ENCODE assay signal across 16 cellular contexts in genomic region chr4:75820676-75821075, GRCh38.
DNase-seq lines count a peak whose midpoint lies in the region; ATAC-seq and TF ChIP-seq lines count a peak whose summit lies in the region.
"Had no signal": no experiment of that assay in that cellular context is flagged by ENCODE, and none has a peak within 500 bp of the region (broad histone marks: within the 10 kb centered on the region; RNA-seq: fewer than 3 reads in every experiment).

No MANE protein-coding gene starts in this region.

- no peaks in the 10 kb centered on the region for H3K36me3 ChIP-seq in parathyroid adenoma (ENCODE audit: control insufficient read depth, insufficient read depth, low read length)
- peaks cover 0 to 12% of the 10 kb centered on the region in 2 donors for H3K36me3 ChIP-seq in left lung

- H3K9me3 Mint-ChIP-seq in activated CD4-positive, alpha-beta T cell treated with anti-CD3 and anti-CD28 coated beads, Interleukin-2, amount 10 ng/mL, durations not matched to agents 24 days and 14 days, result no peaks in the 10 kb centered on the region
- no peaks in the 10 kb centered on the region for H3K9me3 Mint-ChIP-seq in activated CD4-positive, alpha-beta T cell treated with anti-CD3 and anti-CD28 coated beads, Interleukin-2, amount 10 ng/mL, durations not matched to agents 7 days and 5 days
- no peaks in the 10 kb centered on the region for H3K9me3 Mint-ChIP-seq in stimulated activated naive CD8-positive, alpha-beta T cell treated with anti-CD3 and anti-CD28 coated beads, Interleukin-15, amount 100 ng/mL, for 72 hours
- H3K9me3 Mint-ChIP-seq: CD8-positive, alpha-beta T cell; H9 had no signal

- H3K4me3 ChIP-seq in parathyroid adenoma (ENCODE audit: low read depth, low read length) (no peak overlapping the region), left lung (no peak overlapping the region)
- H3K4me3 ChIP-seq: BLaER1 treated with 17β-estradiol and CSF1 and Interleukin-3, amounts not matched to agents 10 nM and 100 nM had no signal

- DNase-seq in activated CD4-positive, alpha-beta T cell treated with anti-CD3 and anti-CD28 coated beads, Interleukin-2, amount 10 ng/mL, durations not matched to agents 24 days and 14 days, result peak; percentile 50
- DNase-seq in activated CD4-positive, alpha-beta T cell treated with anti-CD3 and anti-CD28 coated beads, Interleukin-2, amount 10 ng/mL, durations not matched to agents 7 days and 5 days, result no peak
- no peak for DNase-seq in stimulated activated naive CD8-positive, alpha-beta T cell treated with anti-CD3 and anti-CD28 coated beads, Interleukin-15, amount 100 ng/mL, for 72 hours
- no peak for DNase-seq in stimulated activated naive CD8-positive, alpha-beta T cell treated with anti-CD3 and anti-CD28 coated beads, Interleukin-15, Interleukin-2, amounts not matched to agents 100 U/mL and 50 U/mL, for 24 hours
- no peak for DNase-seq in left lung
- no peak for DNase-seq in stimulated activated CD4-positive, alpha-beta T cell treated with anti-CD3 and anti-CD28 coated beads, Interleukin-15, amount 100 ng/mL, for 24 hours
- DNase-seq: 8988T; Calu3; CD8-positive, alpha-beta T cell; DMS79 treated with DMSO at 0.1 percent for 48 hours; GF-D8; GOT3; H9 had no signal

- H3K4me2 ChIP-seq in parathyroid adenoma (ENCODE audit: low read length), result peak overlapping the region; percentile 37
- H3K4me2 ChIP-seq: BLaER1 treated with 17β-estradiol and CSF1 and Interleukin-3, amounts not matched to agents 10 nM and 100 nM had no signal

- H3K27me3 Mint-ChIP-seq in activated CD4-positive, alpha-beta T cell treated with anti-CD3 and anti-CD28 coated beads, Interleukin-2, amount 10 ng/mL, durations not matched to agents 24 days and 14 days, result peaks cover 2% of the 10 kb centered on the region
- H3K27me3 Mint-ChIP-seq in activated CD4-positive, alpha-beta T cell treated with anti-CD3 and anti-CD28 coated beads, Interleukin-2, amount 10 ng/mL, durations not matched to agents 7 days and 5 days, result no peaks in the 10 kb centered on the region
- H3K27me3 Mint-ChIP-seq in stimulated activated naive CD8-positive, alpha-beta T cell treated with anti-CD3 and anti-CD28 coated beads, Interleukin-15, amount 100 ng/mL, for 72 hours, result no peaks in the 10 kb centered on the region

- H3K27me3 ChIP-seq in parathyroid adenoma (ENCODE audit: control insufficient read depth, insufficient read depth, low read length), result no peaks in the 10 kb centered on the region
- H3K27me3 ChIP-seq in left lung, result no peaks in the 10 kb centered on the region
- H3K27me3 ChIP-seq: BLaER1 treated with 17β-estradiol and CSF1 and Interleukin-3, amounts not matched to agents 10 nM and 100 nM had no signal

- H2AFZ ChIP-seq in parathyroid adenoma, result no peak overlapping the region

- POLR2A ChIA-PET in activated CD4-positive, alpha-beta T cell treated with anti-CD3 and anti-CD28 coated beads, Interleukin-2, amount 10 ng/mL, durations not matched to agents 7 days and 5 days (lab: Charles Lee), result interaction anchor here (0.5 kb wide), 1 partner anchor 165 kb away, joined by 6 read pairs; no protein-coding TSS in a partner anchor

- H3K27ac Mint-ChIP-seq in activated CD4-positive, alpha-beta T cell treated with anti-CD3 and anti-CD28 coated beads, Interleukin-2, amount 10 ng/mL, durations not matched to agents 24 days and 14 days, result no peak overlapping the region
- H3K27ac Mint-ChIP-seq in activated CD4-positive, alpha-beta T cell treated with anti-CD3 and anti-CD28 coated beads, Interleukin-2, amount 10 ng/mL, durations not matched to agents 7 days and 5 days, result no peak overlapping the region
- H3K27ac Mint-ChIP-seq in stimulated activated naive CD8-positive, alpha-beta T cell treated with anti-CD3 and anti-CD28 coated beads, Interleukin-15, amount 100 ng/mL, for 72 hours, result peak overlapping the region; percentile 9 to 34
- H3K27ac Mint-ChIP-seq: B cell; CD8-positive, alpha-beta T cell; H9 had no signal

- H3K27ac ChIP-seq in parathyroid adenoma, result no peak overlapping the region
- no peak overlapping the region for H3K27ac ChIP-seq in left lung
- H3K27ac ChIP-seq: BLaER1 treated with 17β-estradiol and CSF1 and Interleukin-3, amounts not matched to agents 10 nM and 100 nM had no signal

- no peak overlapping the region for H3K4me3 Mint-ChIP-seq in activated CD4-positive, alpha-beta T cell treated with anti-CD3 and anti-CD28 coated beads, Interleukin-2, amount 10 ng/mL, durations not matched to agents 24 days and 14 days
- H3K4me3 Mint-ChIP-seq in activated CD4-positive, alpha-beta T cell treated with anti-CD3 and anti-CD28 coated beads, Interleukin-2, amount 10 ng/mL, durations not matched to agents 7 days and 5 days, result no peak overlapping the region
- no peak overlapping the region for H3K4me3 Mint-ChIP-seq in stimulated activated naive CD8-positive, alpha-beta T cell treated with anti-CD3 and anti-CD28 coated beads, Interleukin-15, amount 100 ng/mL, for 72 hours
- H3K4me3 Mint-ChIP-seq: B cell; CD8-positive, alpha-beta T cell; H9 had no signal

- H3K4me1 ChIP-seq in parathyroid adenoma, result no peaks in the 10 kb centered on the region
- H3K4me1 ChIP-seq in left lung, result no peaks in the 10 kb centered on the region

- TF ChIP-seq CTCF in parathyroid adenoma (IDR thresholded peaks at IDR 0.05), result no peak
- TF ChIP-seq CTCF in left lung (IDR thresholded peaks at IDR 0.05), result no peak

- H3K79me2 ChIP-seq in parathyroid adenoma, result no peaks in the 10 kb centered on the region

- CTCF ChIA-PET in activated CD4-positive, alpha-beta T cell treated with anti-CD3 and anti-CD28 coated beads, Interleukin-2, amount 10 ng/mL, durations not matched to agents 7 days and 5 days (lab: Charles Lee), result interaction anchor here (0.9 kb wide), 1 partner anchor 25 kb away, joined by 3 read pairs; no protein-coding TSS in a partner anchor

- no peaks in the 10 kb centered on the region for H3K4me1 Mint-ChIP-seq in activated CD4-positive, alpha-beta T cell treated with anti-CD3 and anti-CD28 coated beads, Interleukin-2, amount 10 ng/mL, durations not matched to agents 24 days and 14 days
- no peaks in the 10 kb centered on the region for H3K4me1 Mint-ChIP-seq in activated CD4-positive, alpha-beta T cell treated with anti-CD3 and anti-CD28 coated beads, Interleukin-2, amount 10 ng/mL, durations not matched to agents 7 days and 5 days
- no peaks in the 10 kb centered on the region for H3K4me1 Mint-ChIP-seq in stimulated activated naive CD8-positive, alpha-beta T cell treated with anti-CD3 and anti-CD28 coated beads, Interleukin-15, amount 100 ng/mL, for 72 hours
- H3K4me1 Mint-ChIP-seq: B cell had no signal

- H3K36me3 Mint-ChIP-seq in activated CD4-positive, alpha-beta T cell treated with anti-CD3 and anti-CD28 coated beads, Interleukin-2, amount 10 ng/mL, durations not matched to agents 24 days and 14 days (ENCODE audit: low read depth), result peaks cover 6% of the 10 kb centered on the region
- H3K36me3 Mint-ChIP-seq in activated CD4-positive, alpha-beta T cell treated with anti-CD3 and anti-CD28 coated beads, Interleukin-2, amount 10 ng/mL, durations not matched to agents 7 days and 5 days (ENCODE audit: low read depth), result peaks cover 8% of the 10 kb centered on the region

- intact Hi-C loops in activated CD4-positive, alpha-beta T cell treated with anti-CD3 and anti-CD28 coated beads, Interleukin-2, amount 10 ng/mL, durations not matched to agents 24 days and 14 days (cut with micrococcal nuclease), result no loop called here
- intact Hi-C loops in left lung (cut with DNase I), result no loop called here

- H3K9ac ChIP-seq in parathyroid adenoma, result no peak overlapping the region
- H3K9ac ChIP-seq: BLaER1 treated with 17β-estradiol and CSF1 and Interleukin-3, amounts not matched to agents 10 nM and 100 nM had no signal

- no peak for ATAC-seq in stimulated activated naive CD8-positive, alpha-beta T cell treated with anti-CD3 and anti-CD28 coated beads, Interleukin-15, amount 100 ng/mL, for 72 hours
- no peak for ATAC-seq in stimulated activated naive CD8-positive, alpha-beta T cell treated with anti-CD3 and anti-CD28 coated beads, Interleukin-15, Interleukin-2, amounts not matched to agents 100 U/mL and 50 U/mL, for 24 hours
- ATAC-seq in left lung, result no peak
- ATAC-seq: CD8-positive, alpha-beta T cell had no signal

- no peaks in the 10 kb centered on the region for H3K9me3 ChIP-seq in parathyroid adenoma (ENCODE audit: control insufficient read depth, low read length)
- no peaks in the 10 kb centered on the region for H3K9me3 ChIP-seq in left lung
- H3K9me3 ChIP-seq: BLaER1 treated with 17β-estradiol and CSF1 and Interleukin-3, amounts not matched to agents 10 nM and 100 nM had no signal

Comparison
In these comparisons a context has a peak if more than half of its experiments do, and no peak if none do; other contexts are left out.
1. H3K27ac Mint-ChIP-seq: peak in stimulated activated naive CD8-positive, alpha-beta T cell treated with anti-CD3 and anti-CD28 coated beads, Interleukin-15, amount 100 ng/mL, for 72 hours (2 of 2); none in activated CD4-positive, alpha-beta T cell treated with anti-CD3 and anti-CD28 coated beads, Interleukin-2, amount 10 ng/mL, durations not matched to agents 24 days and 14 days (single experiment) and activated CD4-positive, alpha-beta T cell treated with anti-CD3 and anti-CD28 coated beads, Interleukin-2, amount 10 ng/mL, durations not matched to agents 7 days and 5 days (single experiment).